In genomic region chr5:57651127-57651526, GRCh38 we compare ENCODE assay signal across 20 cellular contexts.
DNase-seq lines count a peak whose midpoint lies in the region; FAIRE-seq and TF ChIP-seq lines count a peak whose summit lies in the region.
"Had no signal": no experiment of that assay in that cellular context is flagged by ENCODE, and none has a peak within 500 bp of the region (broad histone marks: within the 10 kb centered on the region; RNA-seq: fewer than 3 reads in every experiment).

No MANE protein-coding gene starts in this region.

- no peaks in the 10 kb centered on the region for H3K4me1 ChIP-seq in BE2C
- H3K4me1 ChIP-seq in hepatocyte (ENCODE audit: insufficient read depth): no peaks in the 10 kb centered on the region
- H3K4me1 ChIP-seq: Peyer's patch had no signal

- no peak overlapping the region for H3K27ac ChIP-seq in hepatocyte
- H3K27ac ChIP-seq: C4-2B, Peyer's patch, SJSA1 had no signal

- no peaks in the 10 kb centered on the region for H3K79me2 ChIP-seq in hepatocyte

- 0 out of 2 replicates have a peak, but pooled peaks have one; percentile 3 for TF ChIP-seq POLR2A in H54 (IDR thresholded peaks at IDR 0.05; ENCODE audit: low read depth, low read length)

- H3K4me2 ChIP-seq in hepatocyte: peak overlapping the region; percentile 10

- H4K20me1 ChIP-seq in hepatocyte (ENCODE audit: insufficient read depth, poor library complexity, severe bottlenecking): no peaks in the 10 kb centered on the region

- TF ChIP-seq CTCF in BE2C (IDR thresholded peaks at IDR 0.05; ENCODE audit: low read depth, low read length) (0 out of 2 replicates have a peak, but pooled peaks have one; percentile 0), hepatocyte (IDR thresholded peaks at IDR 0.05; ENCODE audit: poor library complexity) (no peak)

- H3K9me3 ChIP-seq in BE2C: no peaks in the 10 kb centered on the region
- no peaks in the 10 kb centered on the region for H3K9me3 ChIP-seq in hepatocyte (ENCODE audit: low read depth)
- H3K9me3 ChIP-seq: Peyer's patch, SJSA1 had no signal

- H3K9me2 ChIP-seq in hepatocyte (replicated peaks; ENCODE audit: insufficient read depth): no peaks in the 10 kb centered on the region

- 82% methylated on average over 1 of the region's 1 CpG for WGBS in hepatocyte (ENCODE audit: low lambda C conversion rate, missing lambda C conversion rate)

- no peaks in the 10 kb centered on the region for H3K27me3 ChIP-seq in BE2C
- no peaks in the 10 kb centered on the region for H3K27me3 ChIP-seq in hepatocyte
- H3K27me3 ChIP-seq: Peyer's patch, SJSA1 had no signal

- DNase-seq in BE2C (no peak), H54 (ENCODE audit: insufficient read length, low spot score) (no peak), hepatocyte (ENCODE audit: low spot score) (no peak), myocyte (ENCODE audit: low read depth) (peak; percentile 29), NOMO-1 treated with dmso at 0.1 percent for 144 hours (lab: John Stamatoyannopoulos, UW; ENCODE audit: unreplicated experiment) (no peak), SW 1271 (lab: John Stamatoyannopoulos, UW) (no peak), T1000 (lab: John Stamatoyannopoulos, UW) (no peak), NCI-H2107 treated with DMSO at 0.1 percent for 48 hours (lab: John Stamatoyannopoulos, UW; ENCODE audit: unreplicated experiment) (no peak)
- DNase-seq: AML-193; CD8-positive, alpha-beta memory T cell; GF-D8; HCEC 1CT; NCI-H1092 treated with DMSO at 0.1 percent for 48 hours; NCI-H1436 treated with DMSO at 0.1 percent for 48 hours; NCI-H1930; NCI-H2227 treated with DMSO at 0.1 percent for 48 hours; NCI-H510A treated with DMSO at 0.1 percent for 48 hours; Peyer's patch had no signal

- H3K36me3 ChIP-seq in BE2C (no peaks in the 10 kb centered on the region), hepatocyte (replicated peaks; ENCODE audit: insufficient read depth, low read depth) (no peaks in the 10 kb centered on the region)
- H3K36me3 ChIP-seq: Peyer's patch, SJSA1 had no signal

- no peak for FAIRE-seq in H54 (lab: Jason Lieb, UNC)

- H3K4me3 ChIP-seq in BE2C (ENCODE audit: low read depth, low read length) (no peak overlapping the region), hepatocyte (no peak overlapping the region)
- H3K4me3 ChIP-seq: Peyer's patch, SJSA1 had no signal

- no peak overlapping the region for H2AFZ ChIP-seq in hepatocyte
